In the genomic region with DNA sequence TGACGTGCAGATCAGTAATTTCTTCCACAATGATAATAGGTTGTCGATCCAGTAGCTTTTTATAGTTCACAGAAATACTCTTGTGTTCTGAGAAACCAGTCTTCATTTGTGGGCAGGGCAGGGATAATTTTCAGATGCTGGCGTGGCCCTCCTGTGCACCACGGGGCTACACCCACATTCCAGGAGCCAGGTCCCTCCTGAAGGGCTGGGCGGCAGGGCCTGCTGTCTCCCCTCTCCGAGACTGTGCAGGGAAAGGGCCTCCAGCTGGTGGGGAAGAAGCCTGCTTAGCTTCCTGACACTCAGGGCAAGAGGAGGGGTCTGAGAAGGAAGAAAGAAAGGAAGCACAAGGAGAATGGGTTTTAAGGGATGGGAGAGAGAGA, we compare ENCODE assay signal across 27 cellular contexts.
"Had no signal": no experiment of that assay in that cellular context is flagged by ENCODE, and none has a peak within 500 bp of the region (broad histone marks: within the 10 kb centered on the region; RNA-seq: fewer than 3 reads in every experiment).

No MANE protein-coding gene starts in this region.

- H3K36me3 Mint-ChIP-seq: activated naive CD4-positive, alpha-beta T cell treated with anti-CD3 and anti-CD28 coated beads, Interleukin-2, amount 50 U/mL, for 24 hours; naive thymus-derived CD4-positive, alpha-beta T cell; stimulated activated effector memory CD8-positive, alpha-beta T cell treated with anti-CD3 and anti-CD28 coated beads, Interleukin-12 subunit alpha, Interleukin-12 subunit beta, amount 100 ng/mL, for 72 hours; T-cell had no signal

- DNase-seq: activated CD4-positive, alpha-beta T cell treated with anti-CD3 and anti-CD28 coated beads, Interleukin-2, amount 50 U/mL, for 1 hour; activated CD8-positive, alpha-beta T cell treated with anti-CD3 and anti-CD28 coated beads, Interleukin-2, amount 10 ng/mL, durations not matched to agents 7 days and 5 days; activated gamma-delta T cell; anterior cingulate cortex; brain microvascular endothelial cell; caudate nucleus; dermis blood vessel endothelial cell; effector memory CD4-positive, alpha-beta T cell; foreskin keratinocyte; hippocampal formation; naive thymus-derived CD4-positive, alpha-beta T cell; stimulated activated CD4-positive, alpha-beta T cell treated with anti-CD3 and anti-CD28 coated beads, Interleukin-2, amount 100 ng/mL, for 24 hours; stomach; T-cell had no signal

- H3K4me3 ChIP-seq: lung, skin epidermis, stomach, testis, upper lobe of left lung had no signal

- H3K27ac Mint-ChIP-seq: activated CD8-positive, alpha-beta T cell treated with anti-CD3 and anti-CD28 coated beads, Interleukin-2, amount 10 ng/mL, durations not matched to agents 7 days and 5 days; activated naive CD4-positive, alpha-beta T cell treated with anti-CD3 and anti-CD28 coated beads, Interleukin-2, amount 50 U/mL, for 24 hours; activated T-helper 1 cell treated with anti-CD3 and anti-CD28 coated beads, Interleukin-12 subunit alpha, Interleukin-12 subunit beta, Interleukin-2, Interleukin-4 antibody, amounts not matched to agents 30 ng/mL and 10 ng/mL and 1 ng/mL, durations not matched to agents 14 hours and 24 hours and 36 hours; naive thymus-derived CD4-positive, alpha-beta T cell; progenitor cell of endocrine pancreas; stimulated activated effector memory CD8-positive, alpha-beta T cell treated with anti-CD3 and anti-CD28 coated beads, Interleukin-12 subunit alpha, Interleukin-12 subunit beta, amount 100 ng/mL, for 72 hours; T-cell; T-helper 2 cell treated with Interferon-gamma antibody and Interleukin-4, amounts not matched to agents 5 μg/mL and 100 μg/mL, for 36 hours had no signal

- H3K4me1 Mint-ChIP-seq: activated naive CD4-positive, alpha-beta T cell treated with anti-CD3 and anti-CD28 coated beads, Interleukin-2, amount 50 U/mL, for 24 hours; naive thymus-derived CD4-positive, alpha-beta T cell; T-cell had no signal

- H3K27me3 ChIP-seq: brain microvascular endothelial cell, foreskin keratinocyte, stomach, testis, upper lobe of left lung had no signal

- H3K36me3 ChIP-seq: brain microvascular endothelial cell, stomach had no signal

- ATAC-seq: activated CD4-positive, CD25-positive, alpha-beta regulatory T cell treated with anti-CD3 and anti-CD28 coated beads, Interleukin-2, amount 50 U/mL, for 24 hours; SK-N-SH treated with all-trans-retinoic acid at 6 μM for 48 hours; stimulated activated effector memory CD8-positive, alpha-beta T cell treated with anti-CD3 and anti-CD28 coated beads, Interleukin-12 subunit alpha, Interleukin-12 subunit beta, amount 100 ng/mL, for 72 hours; T-cell had no signal

- H3K27ac ChIP-seq: brain microvascular endothelial cell, foreskin keratinocyte, stomach, testis, VCaP had no signal

- H3K9me3 Mint-ChIP-seq: activated naive CD4-positive, alpha-beta T cell treated with anti-CD3 and anti-CD28 coated beads, Interleukin-2, amount 50 U/mL, for 24 hours; activated T-helper 1 cell treated with anti-CD3 and anti-CD28 coated beads, Interleukin-12 subunit alpha, Interleukin-12 subunit beta, Interleukin-2, Interleukin-4 antibody, amounts not matched to agents 30 ng/mL and 10 ng/mL and 1 ng/mL, durations not matched to agents 14 hours and 24 hours and 36 hours; neural crest cell; stimulated activated effector memory CD8-positive, alpha-beta T cell treated with anti-CD3 and anti-CD28 coated beads, Interleukin-12 subunit alpha, Interleukin-12 subunit beta, amount 100 ng/mL, for 72 hours; T-cell; T-helper 2 cell treated with Interferon-gamma antibody and Interleukin-4, amounts not matched to agents 5 μg/mL and 100 μg/mL, for 36 hours had no signal

- H3K4me1 ChIP-seq: foreskin keratinocyte, stomach had no signal

- H3K4me3 Mint-ChIP-seq: activated CD8-positive, alpha-beta T cell treated with anti-CD3 and anti-CD28 coated beads, Interleukin-2, amount 10 ng/mL, durations not matched to agents 7 days and 5 days; activated naive CD4-positive, alpha-beta T cell treated with anti-CD3 and anti-CD28 coated beads, Interleukin-2, amount 50 U/mL, for 24 hours; activated T-helper 1 cell treated with anti-CD3 and anti-CD28 coated beads, Interleukin-12 subunit alpha, Interleukin-12 subunit beta, Interleukin-2, Interleukin-4 antibody, amounts not matched to agents 30 ng/mL and 10 ng/mL and 1 ng/mL, durations not matched to agents 14 hours and 24 hours and 36 hours; naive thymus-derived CD4-positive, alpha-beta T cell; neural crest cell; stimulated activated effector memory CD8-positive, alpha-beta T cell treated with anti-CD3 and anti-CD28 coated beads, Interleukin-12 subunit alpha, Interleukin-12 subunit beta, amount 100 ng/mL, for 72 hours; T-cell; T-helper 2 cell treated with Interferon-gamma antibody and Interleukin-4, amounts not matched to agents 5 μg/mL and 100 μg/mL, for 36 hours had no signal

- H3K27me3 Mint-ChIP-seq: activated naive CD4-positive, alpha-beta T cell treated with anti-CD3 and anti-CD28 coated beads, Interleukin-2, amount 50 U/mL, for 24 hours had no signal

- H3K9me3 ChIP-seq: stomach, testis, upper lobe of left lung had no signal
